18 cellular contexts compared by ENCODE assay signal in the genomic region with DNA sequence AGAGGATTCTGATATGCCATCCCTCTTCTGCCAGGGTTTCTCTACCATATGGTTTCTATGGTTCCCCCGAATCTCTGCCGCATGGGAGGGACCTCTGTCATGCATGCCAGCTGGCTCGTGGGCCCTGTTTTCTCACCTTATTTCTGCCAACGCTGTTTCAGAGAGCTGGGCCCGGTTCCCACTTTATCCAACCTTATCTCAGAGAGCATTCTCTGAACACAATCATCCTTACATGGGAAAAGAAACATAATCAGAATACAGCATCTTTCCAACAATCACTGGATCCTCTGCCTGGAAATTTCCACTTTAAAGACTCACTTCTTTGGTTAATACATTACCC.
DNase-seq lines count a peak whose midpoint lies in the region; ATAC-seq lines count a peak whose summit lies in the region.
"Had no signal": no experiment of that assay in that cellular context is flagged by ENCODE, and none has a peak within 500 bp of the region (broad histone marks: within the 10 kb centered on the region; RNA-seq: fewer than 3 reads in every experiment).

No MANE protein-coding gene starts in this region.

- DNase-seq in NCI-H1694 treated with DMSO at 0.1 percent for 48 hours (lab: John Stamatoyannopoulos, UW) = peak; percentile 26
- DNase-seq in dermis blood vessel endothelial cell = peak; percentile 22
- DNase-seq in right cardiac atrium = peak; percentile 72 to 90 (median 86)
- DNase-seq in SHP77 (lab: John Stamatoyannopoulos, UW) = no peak
- no peak for DNase-seq in activated effector memory CD4-positive, alpha-beta T cell treated with anti-CD3 and anti-CD28 coated beads, Interleukin-2, amount 50 U/mL, for 16 hours
- DNase-seq: activated B cell treated with CpG ODN at 0.5 μM for 24 hours; activated CD8-positive, alpha-beta T cell treated with anti-CD3 and anti-CD28 coated beads for 36 hours; glutamatergic neuron; nephron progenitor cell; NK-92 treated with Interleukin-12 subunit alpha and Interleukin-12 subunit beta, amount 100 ng/mL, for 24 hours; stimulated activated CD4-positive, alpha-beta T cell treated with anti-CD3 and anti-CD28 coated beads, Interleukin-12 subunit alpha, Interleukin-12 subunit beta, amount 100 ng/mL, for 4 hours; T-helper 9 cell; upper lobe of right lung had no signal

- H3K27me3 ChIP-seq in ACC112 (ENCODE audit: insufficient read depth, low read length) (no peaks in the 10 kb centered on the region), right cardiac atrium (ENCODE audit: control insufficient read depth, insufficient read depth) (no peaks in the 10 kb centered on the region)
- H3K27me3 ChIP-seq: upper lobe of right lung had no signal

- ATAC-seq in right cardiac atrium (peak; percentile 92 to 93), GM18519 (IDR thresholded peaks at IDR 0.05; ENCODE audit: low FRiP score, unreplicated experiment) (no peak), HG03442 (IDR thresholded peaks at IDR 0.05; ENCODE audit: unreplicated experiment) (no peak)
- ATAC-seq: A549; activated CD8-positive, alpha-beta T cell treated with anti-CD3 and anti-CD28 coated beads for 36 hours; left lobe of liver; upper lobe of right lung had no signal

- no peaks in the 10 kb centered on the region for H3K79me2 ChIP-seq in ACC112 (ENCODE audit: control insufficient read depth, insufficient read depth, low read length, unreplicated experiment)

- no peak overlapping the region for H3K27ac ChIP-seq in ACC112 (ENCODE audit: low read depth, low read length)
- H3K27ac ChIP-seq in right cardiac atrium (ENCODE audit: low read length) = no peak overlapping the region
- H3K27ac ChIP-seq: A549, upper lobe of right lung had no signal

- H3K4me3 ChIP-seq in ACC112 (ENCODE audit: low read depth, low read length) (no peak overlapping the region), right cardiac atrium (ENCODE audit: low read length) (no peak overlapping the region)
- H3K4me3 ChIP-seq: A549, upper lobe of right lung had no signal

- no peaks in the 10 kb centered on the region for H3K9me3 ChIP-seq in right cardiac atrium (ENCODE audit: control insufficient read depth, low read length)
- H3K9me3 ChIP-seq: A549, upper lobe of right lung had no signal

- no peaks in the 10 kb centered on the region for H3K36me3 ChIP-seq in ACC112 (ENCODE audit: insufficient read depth, low read length)
- H3K36me3 ChIP-seq: upper lobe of right lung had no signal

- WGBS in right cardiac atrium = 11% methylated on average over 5 of the region's 5 CpGs

- H3K4me1 ChIP-seq in ACC112 (ENCODE audit: control insufficient read depth, insufficient read depth, low read length, unreplicated experiment) (peaks cover 21% of the 10 kb centered on the region), right cardiac atrium (ENCODE audit: control insufficient read depth, insufficient read depth, low read length) (peaks cover 2% of the 10 kb centered on the region)
- H3K4me1 ChIP-seq: A549, upper lobe of right lung had no signal

- peak overlapping the region; percentile 20 for H2AFZ ChIP-seq in ACC112 (ENCODE audit: low read length, unreplicated experiment)

- intact Hi-C loops in right cardiac atrium (cut with DNase I) = no loop called here

Comparison
In these comparisons a context has a peak if more than half of its experiments do, and no peak if none do; other contexts are left out.
1. DNase-seq: peak in NCI-H1694 treated with DMSO at 0.1 percent for 48 hours (single experiment), dermis blood vessel endothelial cell (single experiment) and right cardiac atrium (3 of 3); none in SHP77 (0 of 2) and activated effector memory CD4-positive, alpha-beta T cell treated with anti-CD3 and anti-CD28 coated beads, Interleukin-2, amount 50 U/mL, for 16 hours (single experiment).
2. ATAC-seq: peak in right cardiac atrium (2 of 2); none in GM18519 (single experiment) and HG03442 (single experiment).